8 cellular contexts compared by ENCODE assay signal in genomic region chr1:205438213-205439158, GRCh38. TPM values are rescaled to one million over a fixed set of nuclear protein-coding genes. Genes with fewer than 3 reads are reported as not detected.
DNase-seq lines count a peak whose midpoint lies in the region; ATAC-seq, FAIRE-seq and TF ChIP-seq lines count a peak whose summit lies in the region.

No MANE protein-coding gene starts in this region.

- CTCF ChIA-PET in activated CD8-positive, alpha-beta T cell treated with anti-CD3 and anti-CD28 coated beads, Interleukin-2, amount 10 ng/mL, durations not matched to agents 7 days and 5 days (lab: Charles Lee): interaction anchor here (3.5 to 11.4 kb wide), 2 partner anchors 8 to 48 kb away, joined by 30 to 84 read pairs; no protein-coding TSS in a partner anchor

- H3K27me3 ChIP-seq in bronchial epithelial cell (ENCODE audit: control insufficient read depth, insufficient read depth, low read length) (no peaks in the 10 kb centered on the region), transverse colon (peaks cover 8% of the 10 kb centered on the region)

- H3K9me3 Mint-ChIP-seq in activated CD8-positive, alpha-beta T cell treated with anti-CD3 and anti-CD28 coated beads, Interleukin-2, amount 10 ng/mL, durations not matched to agents 7 days and 5 days (ENCODE audit: insufficient read depth): no peaks in the 10 kb centered on the region

- intact Hi-C loops in transverse colon (cut with DNase I; ENCODE audit: low total_unique reads): loop anchor here (1.0 to 10.0 kb wide), 3 partner anchors 32 to 1044 kb away; partner anchors contain the start of gene KLHDC8A

- H3K4me3 Mint-ChIP-seq in activated CD8-positive, alpha-beta T cell treated with anti-CD3 and anti-CD28 coated beads, Interleukin-2, amount 10 ng/mL, durations not matched to agents 7 days and 5 days: no peak overlapping the region

- peaks cover 1% of the 10 kb centered on the region for H3K36me3 ChIP-seq in bronchial epithelial cell (ENCODE audit: control insufficient read depth, insufficient read depth, low read length)
- H3K36me3 ChIP-seq in transverse colon: no peaks in the 10 kb centered on the region

- POLR2A ChIA-PET in activated CD8-positive, alpha-beta T cell treated with anti-CD3 and anti-CD28 coated beads, Interleukin-2, amount 10 ng/mL, durations not matched to agents 7 days and 5 days (lab: Charles Lee): interaction anchor here (0.5 kb wide), 1 partner anchor 996 kb away, joined by 3 read pairs; no protein-coding TSS in a partner anchor

- no peaks in the 10 kb centered on the region for H3K36me3 Mint-ChIP-seq in activated CD8-positive, alpha-beta T cell treated with anti-CD3 and anti-CD28 coated beads, Interleukin-2, amount 10 ng/mL, durations not matched to agents 7 days and 5 days (ENCODE audit: low read depth)

- H3K27ac Mint-ChIP-seq in activated CD8-positive, alpha-beta T cell treated with anti-CD3 and anti-CD28 coated beads, Interleukin-2, amount 10 ng/mL, durations not matched to agents 7 days and 5 days: no peak overlapping the region

- TF ChIP-seq CTCF in bronchial epithelial cell (IDR thresholded peaks at IDR 0.05; ENCODE audit: insufficient read depth, low read length, severe bottlenecking) (peak; percentile 77), transverse colon (IDR thresholded peaks at IDR 0.05) (peak; percentile 61 to 91 (median 71))

- peaks cover 23 to 57% (median 39%) of the 10 kb centered on the region in 4 donors for H3K4me1 ChIP-seq in transverse colon

- no peak for TF ChIP-seq POLR2A in transverse colon (IDR thresholded peaks at IDR 0.05)

- peaks cover 26% of the 10 kb centered on the region for H3K4me1 Mint-ChIP-seq in activated CD8-positive, alpha-beta T cell treated with anti-CD3 and anti-CD28 coated beads, Interleukin-2, amount 10 ng/mL, durations not matched to agents 7 days and 5 days (ENCODE audit: low read depth)

- no peak for FAIRE-seq in bronchial epithelial cell (lab: Jason Lieb, UNC)

- in situ Hi-C loops in transverse colon (cut with MboI; ENCODE audit: low pct_ligation_motif_present in 1 of 4, low pct_unique_long_range_greater_than_20kb in 1 of 4, low sequenced_read_pairs in 3 of 4): no loop called here

- no peaks in the 10 kb centered on the region for H3K9me3 ChIP-seq in transverse colon

- ATAC-seq in GM19035 (IDR thresholded peaks at IDR 0.05; ENCODE audit: unreplicated experiment): no peak
- no peak for ATAC-seq in activated CD8-positive, alpha-beta T cell treated with anti-CD3 and anti-CD28 coated beads, Interleukin-2, amount 10 ng/mL, durations not matched to agents 7 days and 5 days

- no peak overlapping the region for H3K4me3 ChIP-seq in bronchial epithelial cell (ENCODE audit: low read depth, low read length)
- no peak overlapping the region for H3K4me3 ChIP-seq in transverse colon

- TF ChIP-seq EP300 in transverse colon (IDR thresholded peaks at IDR 0.05; ENCODE audit: low read depth): no peak

- H3K27me3 Mint-ChIP-seq in activated CD8-positive, alpha-beta T cell treated with anti-CD3 and anti-CD28 coated beads, Interleukin-2, amount 10 ng/mL, durations not matched to agents 7 days and 5 days (ENCODE audit: low read depth): peaks cover 21% of the 10 kb centered on the region

- H3K27ac ChIP-seq in transverse colon: no peak overlapping the region

- WGBS in transverse colon (ENCODE audit: low coverage in 1 of 2), 2 donors: 55 to 72% methylated on average over 2 to 13 of the region's 13 CpGs

- peak; percentile 43 for DNase-seq in SIG-M5 treated with dmso at 0.1 percent for 504 hours (lab: John Stamatoyannopoulos, UW; ENCODE audit: unreplicated experiment)
- no peak for DNase-seq in SIG-M5 (lab: John Stamatoyannopoulos, UW)
- DNase-seq in NCI-H2227 treated with DMSO at 0.1 percent for 48 hours (lab: John Stamatoyannopoulos, UW): peak; percentile 35
- DNase-seq in bronchial epithelial cell (ENCODE audit: low read depth): peak; percentile 55
- peak; percentile 87 for DNase-seq in left kidney (ENCODE audit: low read depth, low spot score)
- DNase-seq in transverse colon: peak; percentile 87
- no peak for DNase-seq in activated CD8-positive, alpha-beta T cell treated with anti-CD3 and anti-CD28 coated beads, Interleukin-2, amount 10 ng/mL, durations not matched to agents 7 days and 5 days

RNA-seq across cellular contexts. Expression of gene LEMD1, which starts 16.6 kb away (rescaled TPM):
- total RNA-seq in bronchial epithelial cell (2.1 and 3.1 TPM in 2 replicates), transverse colon (not detected)
- total RNA-seq in activated CD8-positive, alpha-beta T cell treated with anti-CD3 and anti-CD28 coated beads, Interleukin-2, amount 10 ng/mL, durations not matched to agents 7 days and 5 days: under 1 TPM in 1 of 2 experiments, not detected in 1; 0.78 TPM

RNA-seq across cellular contexts. Expression of gene BLACAT1, which starts 17.4 kb away (rescaled TPM):
- total RNA-seq in bronchial epithelial cell (0.77 and 0.79 TPM in 2 replicates), transverse colon (under 1 TPM in 1 of 4 donors, not detected in 3; 0.48 TPM)
- under 1 TPM; 0.16 TPM for total RNA-seq in activated CD8-positive, alpha-beta T cell treated with anti-CD3 and anti-CD28 coated beads, Interleukin-2, amount 10 ng/mL, durations not matched to agents 7 days and 5 days

Comparison
In these comparisons a context has a peak if more than half of its experiments do, and no peak if none do; other contexts are left out.
1. DNase-seq: peak in SIG-M5 treated with dmso at 0.1 percent for 504 hours (single experiment), NCI-H2227 treated with DMSO at 0.1 percent for 48 hours (single experiment), bronchial epithelial cell (single experiment), left kidney (single experiment) and transverse colon (single experiment); none in SIG-M5 (single experiment) and activated CD8-positive, alpha-beta T cell treated with anti-CD3 and anti-CD28 coated beads, Interleukin-2, amount 10 ng/mL, durations not matched to agents 7 days and 5 days (single experiment).